In the genomic region with DNA sequence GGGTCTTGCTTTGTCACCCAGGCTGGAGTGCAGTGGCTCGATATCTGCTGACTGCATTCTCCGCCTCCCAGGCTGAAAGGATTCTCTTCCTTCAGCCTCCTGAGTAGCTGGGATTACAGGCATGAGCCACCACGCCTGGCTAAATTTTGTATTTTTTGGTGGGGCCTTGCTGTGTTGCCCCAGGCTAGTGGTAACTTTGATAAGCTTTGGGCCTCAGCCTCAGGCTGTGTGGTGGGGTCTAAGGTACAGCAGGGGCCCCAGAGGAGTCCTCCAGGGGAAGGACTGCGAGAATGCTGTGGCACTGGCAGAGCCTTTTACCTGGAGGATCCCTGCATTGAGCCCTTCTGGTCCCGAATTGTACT, we compare ENCODE assay signal across 8 cellular contexts. TPM values are rescaled to one million over a fixed set of nuclear protein-coding genes. Genes with fewer than 3 reads are reported as not detected.
DNase-seq lines count a peak whose midpoint lies in the region; ATAC-seq and TF ChIP-seq lines count a peak whose summit lies in the region.

No MANE protein-coding gene starts in this region.

- 66 to 69% methylated on average over 5 of the region's 5 CpGs for WGBS in tibial nerve, 2 donors

- H3K27ac Mint-ChIP-seq in activated naive CD4-positive, alpha-beta T cell treated with anti-CD3 and anti-CD28 coated beads, Interleukin-2, amount 50 U/mL, for 72 hours, result peak overlapping the region; percentile 36 to 62
- H3K27ac Mint-ChIP-seq in immature natural killer cell, result peak overlapping the region in 5 of 6 donors; percentile 28 to 98 (median 70)

- TF ChIP-seq EP300 in tibial nerve (IDR thresholded peaks at IDR 0.05), result no peak

- no peaks in the 10 kb centered on the region for H3K9me3 Mint-ChIP-seq in activated naive CD4-positive, alpha-beta T cell treated with anti-CD3 and anti-CD28 coated beads, Interleukin-2, amount 50 U/mL, for 72 hours
- H3K9me3 Mint-ChIP-seq in immature natural killer cell, result no peaks in the 10 kb centered on the region

- TF ChIP-seq CTCF in Peyer's patch (IDR thresholded peaks at IDR 0.05), result no peak
- no peak for TF ChIP-seq CTCF in tibial nerve (IDR thresholded peaks at IDR 0.05)

- H3K4me3 ChIP-seq in Peyer's patch, result peak overlapping the region in 1 of 4 donors; percentile 12
- H3K4me3 ChIP-seq in tibial nerve, result no peak overlapping the region

- peak overlapping the region in 1 of 5 donors; percentile 10 for H3K4me3 Mint-ChIP-seq in immature natural killer cell

- H3K36me3 ChIP-seq in Peyer's patch (peaks cover 0 to 3% (median 0%) of the 10 kb centered on the region in 3 donors), tibial nerve (peaks cover 0 to 4% (median 0%) of the 10 kb centered on the region in 3 donors)

- H3K36me3 Mint-ChIP-seq in activated naive CD4-positive, alpha-beta T cell treated with anti-CD3 and anti-CD28 coated beads, Interleukin-2, amount 50 U/mL, for 72 hours, result peaks cover 6 to 15% of the 10 kb centered on the region in 2 donors
- no peaks in the 10 kb centered on the region for H3K36me3 Mint-ChIP-seq in immature natural killer cell

- H3K27me3 ChIP-seq in Peyer's patch, result no peaks in the 10 kb centered on the region
- no peaks in the 10 kb centered on the region for H3K27me3 ChIP-seq in tibial nerve

- no peak for TF ChIP-seq POLR2A in Peyer's patch (IDR thresholded peaks at IDR 0.05)
- no peak for TF ChIP-seq POLR2A in tibial nerve (IDR thresholded peaks at IDR 0.05)

- peaks cover 0 to 12% (median 5%) of the 10 kb centered on the region in 3 donors for H3K27me3 Mint-ChIP-seq in immature natural killer cell (ENCODE audit: low read depth in 3 of 3)

- H3K27ac ChIP-seq in Peyer's patch (peak overlapping the region in 3 of 4 donors; percentile 42 to 93 (median 76)), tibial nerve (peak overlapping the region in 3 of 4 donors; percentile 67 to 99 (median 93))

- H3K4me1 Mint-ChIP-seq in immature natural killer cell, result peaks cover 66 to 74% of the 10 kb centered on the region in 2 donors

- H3K9me3 ChIP-seq in Peyer's patch (no peaks in the 10 kb centered on the region), tibial nerve (no peaks in the 10 kb centered on the region)

- H3K4me1 ChIP-seq in Peyer's patch (peaks cover 22 to 82% (median 39%) of the 10 kb centered on the region in 4 donors), tibial nerve (peaks cover 7 to 86% (median 59%) of the 10 kb centered on the region in 4 donors)

- no peak for DNase-seq in activated naive CD4-positive, alpha-beta T cell treated with anti-CD3 and anti-CD28 coated beads, Interleukin-2, amount 50 U/mL, for 72 hours (ENCODE audit: low spot score in 2 of 2)
- DNase-seq in activated naive CD4-positive, alpha-beta T cell treated with Interleukin-2 at 50 U/mL for 16 hours, result no peak
- no peak for DNase-seq in Peyer's patch
- DNase-seq in immature natural killer cell, result no peak
- no peak for DNase-seq in tibial nerve (ENCODE audit: low spot score in 2 of 2)
- DNase-seq in NK-92 treated with Interleukin-12 subunit alpha and Interleukin-12 subunit beta, amount 100 ng/mL, for 24 hours (lab: John Stamatoyannopoulos, UW), result no peak
- no peak for DNase-seq in NCI-H2029 (lab: John Stamatoyannopoulos, UW)
- DNase-seq in anterior cingulate cortex (lab: John Stamatoyannopoulos, UW), result no peak

- ATAC-seq in activated naive CD4-positive, alpha-beta T cell treated with anti-CD3 and anti-CD28 coated beads, Interleukin-2, amount 50 U/mL, for 72 hours, result peak in 1 of 2 donors; percentile 42

RNA-seq across cellular contexts. Expression of gene DOT1L, which starts 7.2 kb away (rescaled TPM):
- 100 to 1,000 TPM in 1 of 2 donors, 10 to 100 TPM in 1; 64.2 to 154 TPM for total RNA-seq in activated naive CD4-positive, alpha-beta T cell treated with anti-CD3 and anti-CD28 coated beads, Interleukin-2, amount 50 U/mL, for 72 hours
- 100 to 1,000 TPM in 1 of 4 donors, 10 to 100 TPM in 3; 67.8 to 167 (median 74.0) TPM for total RNA-seq in Peyer's patch
- polyA plus RNA-seq in immature natural killer cell, result 1 to 10 TPM in 1 of 3 donors, under 1 TPM in 2; 0.25 to 1.7 (median 0.31) TPM
- 10 to 100 TPM; 13.8 to 59.4 (median 18.1) TPM for total RNA-seq in tibial nerve

RNA-seq across cellular contexts. Expression of gene AP3D1, which starts 19.6 kb away (rescaled TPM):
- 10 to 100 TPM; 83.5 to 91.7 TPM for total RNA-seq in activated naive CD4-positive, alpha-beta T cell treated with anti-CD3 and anti-CD28 coated beads, Interleukin-2, amount 50 U/mL, for 72 hours
- total RNA-seq in Peyer's patch (100 to 1,000 TPM; 104 to 136 (median 122) TPM), tibial nerve (100 to 1,000 TPM in 1 of 4 donors, 10 to 100 TPM in 3; 75.2 to 127 (median 83.3) TPM)
- polyA plus RNA-seq in immature natural killer cell, result 10 to 100 TPM; 11.7 to 44.5 (median 17.9) TPM
